Comparison of ENCODE assay signal across 20 cellular contexts in genomic region chr4:5370286-5370685, GRCh38.
DNase-seq lines count a peak whose midpoint lies in the region; ATAC-seq and TF ChIP-seq lines count a peak whose summit lies in the region.
"Had no signal": no experiment of that assay in that cellular context is flagged by ENCODE, and none has a peak within 500 bp of the region (broad histone marks: within the 10 kb centered on the region; RNA-seq: fewer than 3 reads in every experiment).

No MANE protein-coding gene starts in this region.

- DNase-seq in EH (ENCODE audit: low read depth) (peak; percentile 91), Panc1 (ENCODE audit: low read depth, low spot score) (peak; percentile 72), epithelial cell of prostate (ENCODE audit: low read depth, low spot score) (peak; percentile 77), ureter (ENCODE audit: low spot score) (peak; percentile 4), T-cell (no peak), hepatic stellate cell (ENCODE audit: low spot score) (no peak)
- DNase-seq: activated CD4-positive, alpha-beta T cell treated with anti-CD3 and anti-CD28 coated beads for 1 hour; activated gamma-delta T cell treated with Interleukin-2 at 50 U/mL for 16 hours; CD4-positive, CD25-positive, alpha-beta regulatory T cell; hypothalamus; left colon; mucosa of descending colon; nucleus accumbens; SIG-M5; sigmoid colon; stimulated activated CD4-positive, alpha-beta T cell treated with anti-CD3 and anti-CD28 coated beads, Interleukin-4, amount 100 ng/mL, for 1 hour; testis had no signal

- H3K27me3 Mint-ChIP-seq in T-cell: peaks cover 0 to 2% of the 10 kb centered on the region in 2 donors
- H3K27me3 Mint-ChIP-seq: CD4-positive, CD25-positive, alpha-beta regulatory T cell; dendritic cell treated with granulocyte-macrophage colony-stimulating factor and Interleukin-4, amounts not matched to agents 40 ng/mL and 50 ng/mL, for 4 days had no signal

- no peaks in the 10 kb centered on the region for H3K27me3 ChIP-seq in Panc1 (ENCODE audit: control insufficient read depth, insufficient read depth, low read length)
- H3K27me3 ChIP-seq: sigmoid colon, testis had no signal

- CTCF ChIA-PET in Panc1 (lab: Charles Lee): no interaction called here
- CTCF ChIA-PET in T-cell (lab: Charles Lee): no interaction called here

- H3K9me3 Mint-ChIP-seq in T-cell: peaks cover 6 to 15% (median 8%) of the 10 kb centered on the region in 3 donors

- POLR2A ChIA-PET in Panc1 (lab: Charles Lee): no interaction called here
- POLR2A ChIA-PET in T-cell (lab: Charles Lee): no interaction called here

- no peak for TF ChIP-seq CTCF in Panc1 (IDR thresholded peaks at IDR 0.05)

- ATAC-seq in Panc1 (peak; percentile 57), T-cell (replicated peaks in 1 of 4) (no peak), GM21786 (IDR thresholded peaks at IDR 0.05; ENCODE audit: unreplicated experiment) (no peak)
- ATAC-seq: K562, left colon, mucosa of descending colon had no signal

- no peaks in the 10 kb centered on the region for H3K9me3 ChIP-seq in Panc1 (ENCODE audit: control insufficient read depth, insufficient read depth, low read depth, low read length)
- H3K9me3 ChIP-seq: mucosa of descending colon, sigmoid colon, testis had no signal

- BruUV-seq in Panc1 (replicated peaks; lab: Mats Ljungman, UMichigan): no TSS peak

- H3K36me3 ChIP-seq in Panc1 (ENCODE audit: control insufficient read depth, insufficient read depth, low read length): no peaks in the 10 kb centered on the region
- H3K36me3 ChIP-seq: sigmoid colon had no signal

- H3K27ac ChIP-seq in Panc1 (ENCODE audit: low read length) (no peak overlapping the region), epithelial cell of prostate (no peak overlapping the region)
- H3K27ac ChIP-seq: sigmoid colon, testis had no signal

- H3K4me3 Mint-ChIP-seq in T-cell: no peak overlapping the region
- H3K4me3 Mint-ChIP-seq: CD4-positive, CD25-positive, alpha-beta regulatory T cell; dendritic cell treated with granulocyte-macrophage colony-stimulating factor and Interleukin-4, amounts not matched to agents 40 ng/mL and 50 ng/mL, for 4 days had no signal

- H3K36me3 Mint-ChIP-seq in T-cell: no peaks in the 10 kb centered on the region
- H3K36me3 Mint-ChIP-seq: CD4-positive, CD25-positive, alpha-beta regulatory T cell had no signal

- peaks cover 5% of the 10 kb centered on the region for H3K4me1 ChIP-seq in Panc1 (ENCODE audit: control insufficient read depth, insufficient read depth, low read length)
- H3K4me1 ChIP-seq: sigmoid colon, testis had no signal

- in situ Hi-C loops in Panc1 (cut with HindIII; ENCODE audit: low pct_unique_long_range_greater_than_20kb, low sequenced_read_pairs): no loop called here

- no peak overlapping the region for H3K27ac Mint-ChIP-seq in T-cell
- H3K27ac Mint-ChIP-seq: CD4-positive, CD25-positive, alpha-beta regulatory T cell; dendritic cell treated with granulocyte-macrophage colony-stimulating factor and Interleukin-4, amounts not matched to agents 40 ng/mL and 50 ng/mL, for 4 days had no signal

- no peaks in the 10 kb centered on the region for H3K4me1 Mint-ChIP-seq in T-cell
- H3K4me1 Mint-ChIP-seq: CD4-positive, CD25-positive, alpha-beta regulatory T cell had no signal

- H3K4me3 ChIP-seq in Panc1 (ENCODE audit: low read depth in 2 of 2, low read length in 2 of 2): no peak overlapping the region
- H3K4me3 ChIP-seq: K562, mucosa of descending colon, sigmoid colon, testis had no signal

- intact Hi-C loops in Panc1 (cut with micrococcal nuclease; ENCODE audit: unreplicated experiment): loop anchor here (10.0 kb wide), 1 partner anchor 315 kb away; the partner anchor contains the start of gene STK32B

Comparison
In these comparisons a context has a peak if more than half of its experiments do, and no peak if none do; other contexts are left out.
1. DNase-seq: peak in EH (single experiment), Panc1 (single experiment), epithelial cell of prostate (single experiment) and ureter (single experiment); none in T-cell (0 of 34) and hepatic stellate cell (single experiment).